In the genomic region with DNA sequence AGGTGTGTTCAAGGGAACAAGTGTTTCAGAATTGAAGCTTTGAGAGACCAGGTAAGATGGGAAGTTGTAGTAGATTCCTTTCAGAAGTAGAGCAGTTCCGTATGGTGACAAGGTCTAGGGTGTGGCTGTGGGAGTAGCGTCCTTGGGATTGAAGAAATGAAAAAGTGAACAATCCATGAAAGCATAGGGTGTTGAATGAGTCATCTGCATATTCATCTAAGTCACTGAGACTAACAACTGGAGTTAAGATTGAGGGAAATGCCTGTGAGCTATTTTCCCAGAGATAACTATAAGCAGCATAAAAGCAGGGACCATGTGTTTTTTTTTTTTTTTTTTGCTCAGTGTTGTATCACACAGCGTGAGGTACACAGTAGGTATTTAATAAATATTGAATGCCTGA, we compare ENCODE assay signal across 12 cellular contexts.
A peak's percentile ranks its signal among the peaks of the same experiment; 100 is the strongest.
DNase-seq lines count a peak whose midpoint lies in the region; TF ChIP-seq lines count a peak whose summit lies in the region.
"Had no signal": no experiment of that assay in that cellular context is flagged by ENCODE, and none has a peak within 500 bp of the region (broad histone marks: within the 10 kb centered on the region; RNA-seq: fewer than 3 reads in every experiment).

No MANE protein-coding gene starts in this region.

- H3K79me1 ChIP-seq in mesendoderm (ENCODE audit: low read length), result no peaks in the 10 kb centered on the region
- no peaks in the 10 kb centered on the region for H3K79me1 ChIP-seq in neuronal stem cell (ENCODE audit: low read depth, low read length)

- H2BK5ac ChIP-seq in mesendoderm (ENCODE audit: low read length), result no peak overlapping the region
- H2BK5ac ChIP-seq in neuronal stem cell (ENCODE audit: low read length), result no peak overlapping the region

- H2BK120ac ChIP-seq in mesendoderm (ENCODE audit: low read depth, low read length) (no peak overlapping the region), neuronal stem cell (ENCODE audit: low read depth, low read length) (no peak overlapping the region)

- intact Hi-C loops in cardiac septum (cut with DNase I), result no loop called here

- H3K4ac ChIP-seq in mesendoderm (ENCODE audit: low read depth, low read length) (no peak overlapping the region), neuronal stem cell (ENCODE audit: low read length) (no peak overlapping the region)

- peak overlapping the region in 5 of 8 donors; percentile 1 to 64 (median 16) for H3K27ac Mint-ChIP-seq in CD8-positive, alpha-beta memory T cell
- peak overlapping the region; percentile 68 for H3K27ac Mint-ChIP-seq in HFFc6
- H3K27ac Mint-ChIP-seq: activated CD4-positive, alpha-beta memory T cell treated with anti-CD3 and anti-CD28 coated beads for 36 hours had no signal

- no peak overlapping the region for H3K14ac ChIP-seq in neuronal stem cell (ENCODE audit: low read length)

- DNase-seq in CD8-positive, alpha-beta memory T cell, result no peak
- peak; percentile 64 for DNase-seq in HFFc6
- DNase-seq in astrocyte of the spinal cord (ENCODE audit: low read depth, low spot score), result peak; percentile 27
- peak; percentile 6 for DNase-seq in mesendoderm
- DNase-seq in COLO668 (lab: John Stamatoyannopoulos, UW; ENCODE audit: unreplicated experiment), result no peak
- no peak for DNase-seq in MG63
- no peak for DNase-seq in cardiac septum (ENCODE audit: low spot score)
- DNase-seq in neuronal stem cell (ENCODE audit: low spot score), result no peak
- DNase-seq: activated CD4-positive, alpha-beta memory T cell treated with anti-CD3 and anti-CD28 coated beads for 36 hours; DND-41; kidney glomerular epithelial cell; NCI-H510A had no signal

- H3K27me3 ChIP-seq in CD8-positive, alpha-beta memory T cell (ENCODE audit: insufficient read depth, low read length, poor library complexity, severe bottlenecking), result no peaks in the 10 kb centered on the region
- no peaks in the 10 kb centered on the region for H3K27me3 ChIP-seq in mesendoderm (ENCODE audit: insufficient read depth, low read length, poor library complexity)
- no peaks in the 10 kb centered on the region for H3K27me3 ChIP-seq in MG63
- H3K27me3 ChIP-seq in neuronal stem cell (ENCODE audit: control insufficient read depth in 3 of 3, insufficient read depth in 3 of 3, low read depth in 1 of 3, low read length in 3 of 3), result no peaks in the 10 kb centered on the region

- in situ Hi-C loops in astrocyte of the spinal cord (cut with HindIII; ENCODE audit: low sequenced_read_pairs), result no loop called here

- H4K91ac ChIP-seq in neuronal stem cell (ENCODE audit: low read depth, low read length, poor library complexity), result no peak overlapping the region

- no peaks in the 10 kb centered on the region for H3K9me3 Mint-ChIP-seq in CD8-positive, alpha-beta memory T cell
- no peaks in the 10 kb centered on the region for H3K9me3 Mint-ChIP-seq in HFFc6
- H3K9me3 Mint-ChIP-seq: activated CD4-positive, alpha-beta memory T cell treated with anti-CD3 and anti-CD28 coated beads for 36 hours had no signal

- H3K4me2 ChIP-seq in mesendoderm (ENCODE audit: low read length) (no peak overlapping the region), neuronal stem cell (ENCODE audit: insufficient read depth, low read length, poor library complexity, severe bottlenecking) (no peak overlapping the region)

- H2AK5ac ChIP-seq in mesendoderm (ENCODE audit: low read length) (no peak overlapping the region), neuronal stem cell (ENCODE audit: low read depth, low read length) (no peak overlapping the region)

- no peaks in the 10 kb centered on the region for H3K36me3 ChIP-seq in CD8-positive, alpha-beta memory T cell (ENCODE audit: insufficient read depth, low read length)
- H3K36me3 ChIP-seq in mesendoderm (ENCODE audit: control insufficient read depth, insufficient read depth, low read length), result no peaks in the 10 kb centered on the region
- H3K36me3 ChIP-seq in MG63, result no peaks in the 10 kb centered on the region; the same call in 1 of the 2 replicates
- H3K36me3 ChIP-seq in neuronal stem cell (replicated peaks in 1 of 2; ENCODE audit: control insufficient read depth in 2 of 2, insufficient read depth in 2 of 2, low read length in 2 of 2), result peaks cover 0 to 15% of the 10 kb centered on the region in 2 donors

- CTCF ChIA-PET in CD8-positive, alpha-beta memory T cell (lab: Charles Lee), result interaction anchor here (2.4 kb wide), 1 partner anchor 106 kb away, joined by 5 read pairs; no protein-coding TSS in a partner anchor

- H2BK12ac ChIP-seq in neuronal stem cell (ENCODE audit: low read length), result no peak overlapping the region

- H3K4me3 Mint-ChIP-seq in CD8-positive, alpha-beta memory T cell, result no peak overlapping the region
- no peak overlapping the region; the same call in 1 of the 2 replicates for H3K4me3 Mint-ChIP-seq in HFFc6
- H3K4me3 Mint-ChIP-seq: activated CD4-positive, alpha-beta memory T cell treated with anti-CD3 and anti-CD28 coated beads for 36 hours had no signal

- POLR2A ChIA-PET in CD8-positive, alpha-beta memory T cell (lab: Charles Lee), result no interaction called here

- H3K9me3 ChIP-seq in CD8-positive, alpha-beta memory T cell (ENCODE audit: low read length), result no peaks in the 10 kb centered on the region
- H3K9me3 ChIP-seq in MG63, result no peaks in the 10 kb centered on the region
- H3K9me3 ChIP-seq in neuronal stem cell (replicated peaks in 1 of 2; ENCODE audit: control insufficient read depth in 2 of 2, insufficient read depth in 1 of 2, low read depth in 1 of 2, low read length in 2 of 2), result no peaks in the 10 kb centered on the region

- no peak overlapping the region for H4K5ac ChIP-seq in mesendoderm (ENCODE audit: low read length)

- H2AFZ ChIP-seq in neuronal stem cell (ENCODE audit: low read length), result no peak overlapping the region

- no peak overlapping the region for H3K18ac ChIP-seq in mesendoderm (ENCODE audit: low read length)
- no peak overlapping the region for H3K18ac ChIP-seq in neuronal stem cell (ENCODE audit: low read length)

- H2BK15ac ChIP-seq in mesendoderm (replicated peaks; ENCODE audit: low read depth) (no peak overlapping the region), neuronal stem cell (ENCODE audit: low read length) (no peak overlapping the region)

- no peak overlapping the region for H3K4me3 ChIP-seq in CD8-positive, alpha-beta memory T cell (ENCODE audit: low read length)
- no peak overlapping the region for H3K4me3 ChIP-seq in astrocyte of the spinal cord (ENCODE audit: low read depth, low read length)
- no peak overlapping the region for H3K4me3 ChIP-seq in mesendoderm (ENCODE audit: low read length)
- no peak overlapping the region for H3K4me3 ChIP-seq in MG63
- no peak overlapping the region for H3K4me3 ChIP-seq in neuronal stem cell (ENCODE audit: low read length in 2 of 2)

- no peak overlapping the region for H3K9ac ChIP-seq in mesendoderm (ENCODE audit: low read length)
- no peak overlapping the region for H3K9ac ChIP-seq in neuronal stem cell (ENCODE audit: low read depth, low read length, poor library complexity)

- no peaks in the 10 kb centered on the region for H3K27me3 Mint-ChIP-seq in CD8-positive, alpha-beta memory T cell
- peaks cover 2% of the 10 kb centered on the region for H3K27me3 Mint-ChIP-seq in HFFc6 (ENCODE audit: insufficient read depth)
- H3K27me3 Mint-ChIP-seq: activated CD4-positive, alpha-beta memory T cell treated with anti-CD3 and anti-CD28 coated beads for 36 hours had no signal

- no peak for TF ChIP-seq CTCF in HFFc6 (IDR thresholded peaks at IDR 0.05)
- TF ChIP-seq CTCF in astrocyte of the spinal cord (IDR thresholded peaks at IDR 0.05; ENCODE audit: low read depth, low read length), result no peak

- H3K79me2 ChIP-seq in mesendoderm (ENCODE audit: control insufficient read depth, insufficient read depth, low read length), result no peaks in the 10 kb centered on the region

- no peak overlapping the region for H3K23ac ChIP-seq in mesendoderm (ENCODE audit: low read length)
- H3K23ac ChIP-seq in neuronal stem cell (ENCODE audit: low read depth, low read length, poor library complexity), result no peak overlapping the region

- H3K4me1 ChIP-seq in CD8-positive, alpha-beta memory T cell (ENCODE audit: insufficient read depth, low read length), result peaks cover 7% of the 10 kb centered on the region
- H3K4me1 ChIP-seq in mesendoderm (ENCODE audit: control insufficient read depth, low read depth, low read length) (no peaks in the 10 kb centered on the region), neuronal stem cell (ENCODE audit: control insufficient read depth in 2 of 2, insufficient read depth in 1 of 2, low read depth in 1 of 2, low read length in 2 of 2) (no peaks in the 10 kb centered on the region)

- peaks cover 12 to 22% (median 12%) of the 10 kb centered on the region in 3 donors for H3K36me3 Mint-ChIP-seq in CD8-positive, alpha-beta memory T cell
- H3K36me3 Mint-ChIP-seq in HFFc6 (ENCODE audit: low read depth), result peaks cover 20% of the 10 kb centered on the region

- peaks cover 7 to 11% (median 10%) of the 10 kb centered on the region in 3 donors for H3K4me1 Mint-ChIP-seq in CD8-positive, alpha-beta memory T cell
- peaks cover 40% of the 10 kb centered on the region for H3K4me1 Mint-ChIP-seq in HFFc6 (ENCODE audit: low read depth)

- H3K56ac ChIP-seq in mesendoderm (ENCODE audit: low read length), result no peak overlapping the region

- no CpG with 5 or more reads among the region's 3 CpGs for WGBS in mesendoderm (ENCODE audit: extremely low coverage, insufficient coverage, low lambda C conversion rate)
- WGBS in neuronal stem cell (ENCODE audit: extremely low coverage in 2 of 2, insufficient read length in 2 of 2, insufficient replicate concordance in 1 of 2), 2 donors, result no CpG with 5 or more reads among the region's 3 CpGs

- H4K8ac ChIP-seq in mesendoderm (ENCODE audit: low read depth, low read length) (no peak overlapping the region), neuronal stem cell (ENCODE audit: low read depth, low read length) (no peak overlapping the region)

- no peak overlapping the region for H3K27ac ChIP-seq in CD8-positive, alpha-beta memory T cell (ENCODE audit: low read depth, low read length)
- H3K27ac ChIP-seq in mesendoderm (ENCODE audit: low read depth, low read length) (no peak overlapping the region), neuronal stem cell (replicated peaks; ENCODE audit: low read length) (no peak overlapping the region)

Comparison
In these comparisons a context has a peak if more than half of its experiments do, and no peak if none do; other contexts are left out.
1. DNase-seq: peak in HFFc6 (single experiment), astrocyte of the spinal cord (single experiment) and mesendoderm (single experiment); none in CD8-positive, alpha-beta memory T cell (0 of 5), COLO668 (single experiment), MG63 (single experiment), cardiac septum (single experiment) and neuronal stem cell (single experiment).